In genomic region chr3:3662610-3663009, GRCh38 we compare ENCODE assay signal across 23 cellular contexts.
A peak's percentile ranks its signal among the peaks of the same experiment; 100 is the strongest.
DNase-seq lines count a peak whose midpoint lies in the region; ATAC-seq and TF ChIP-seq lines count a peak whose summit lies in the region.
"Had no signal": no experiment of that assay in that cellular context is flagged by ENCODE, and none has a peak within 500 bp of the region (broad histone marks: within the 10 kb centered on the region; RNA-seq: fewer than 3 reads in every experiment).

No MANE protein-coding gene starts in this region.

- H2AFZ ChIP-seq in GM23338 (no peak overlapping the region), mammary epithelial cell (ENCODE audit: low read depth, low read length) (no peak overlapping the region)

- peak overlapping the region; percentile 34; the same call in 1 of the 2 replicates for H3K4me2 ChIP-seq in GM23338
- H3K4me2 ChIP-seq in mammary epithelial cell (ENCODE audit: insufficient read depth, low read depth, low read length): peak overlapping the region; percentile 27
- H3K4me2 ChIP-seq: A549; BLaER1 treated with 17β-estradiol and CSF1 and Interleukin-3, amounts not matched to agents 10 nM and 100 nM had no signal

- H4K20me1 ChIP-seq in GM23338 (replicated peaks; ENCODE audit: insufficient read depth) (no peaks in the 10 kb centered on the region), mammary epithelial cell (ENCODE audit: insufficient read depth, low read length) (no peaks in the 10 kb centered on the region)
- H4K20me1 ChIP-seq: BLaER1 treated with 17β-estradiol and CSF1 and Interleukin-3, amounts not matched to agents 10 nM and 100 nM had no signal

- H3K36me3 Mint-ChIP-seq in GM23338 (ENCODE audit: low read depth): peaks cover 11% of the 10 kb centered on the region
- H3K36me3 Mint-ChIP-seq: CD14-positive monocyte had no signal

- no peak overlapping the region for H3K9ac ChIP-seq in mammary epithelial cell (ENCODE audit: insufficient read depth, low read length)
- H3K9ac ChIP-seq: BLaER1 treated with 17β-estradiol and CSF1 and Interleukin-3, amounts not matched to agents 10 nM and 100 nM had no signal

- H3K36me3 ChIP-seq in GM23338 (ENCODE audit: insufficient read depth) (peaks cover 3% of the 10 kb centered on the region; the same call in 1 of the 2 replicates), mammary epithelial cell (ENCODE audit: insufficient read depth, low read length) (no peaks in the 10 kb centered on the region), suprapubic skin (no peaks in the 10 kb centered on the region)
- H3K36me3 ChIP-seq: BE2C; BLaER1 treated with 17β-estradiol and CSF1 and Interleukin-3, amounts not matched to agents 10 nM and 100 nM; HAP-1 had no signal

- H3F3A ChIP-seq in GM23338 (replicated peaks; ENCODE audit: low read depth): no peaks in the 10 kb centered on the region

- H3K4me3 ChIP-seq in GM23338 (no peak overlapping the region), mammary epithelial cell (replicated peaks in 1 of 3; ENCODE audit: insufficient read depth in 1 of 3, low read depth in 2 of 3, low read length in 3 of 3) (no peak overlapping the region), suprapubic skin (no peak overlapping the region)
- H3K4me3 ChIP-seq: A549; BLaER1 treated with 17β-estradiol and CSF1 and Interleukin-3, amounts not matched to agents 10 nM and 100 nM; GM12878; HAP-1 had no signal

- no peak overlapping the region for H3K4me3 Mint-ChIP-seq in GM23338
- H3K4me3 Mint-ChIP-seq: CD14-positive monocyte; CD4-positive, alpha-beta T cell; CD8-positive, alpha-beta memory T cell; HFFc6 had no signal

- peaks cover 7% of the 10 kb centered on the region for H3K4me1 ChIP-seq in GM23338 (ENCODE audit: insufficient read depth)
- H3K4me1 ChIP-seq in mammary epithelial cell (ENCODE audit: insufficient read depth, low read length): peaks cover 32% of the 10 kb centered on the region
- no peaks in the 10 kb centered on the region for H3K4me1 ChIP-seq in suprapubic skin
- H3K4me1 ChIP-seq: A549, BE2C, HAP-1 had no signal

- ATAC-seq in GM23338: no peak
- ATAC-seq: A549, GM12878 had no signal

- BruUV-seq in mammary epithelial cell (replicated peaks; lab: Mats Ljungman, UMichigan): no TSS peak

- TF ChIP-seq EP300 in suprapubic skin (IDR thresholded peaks at IDR 0.05): no peak

- DNase-seq in GM23338 (ENCODE audit: low spot score) (no peak), mammary epithelial cell (peak; percentile 41), epithelial cell of prostate (ENCODE audit: low read depth, low spot score) (peak; percentile 33), suprapubic skin (ENCODE audit: low spot score in 2 of 2) (no peak), NCI-H1105 treated with DMSO at 0.1 percent for 48 hours (lab: John Stamatoyannopoulos, UW) (no peak), NCI-H1930 (lab: John Stamatoyannopoulos, UW) (no peak)
- DNase-seq: 8988T; ACHN; AML-193; BE2C; CD4-positive, alpha-beta T cell; CD8-positive, alpha-beta memory T cell; DMS 273 treated with DMSO at 0.1 percent for 48 hours; DMS79; EL; GDM1; GOT3; HFFc6 had no signal

- intact Hi-C loops in mammary epithelial cell (cut with micrococcal nuclease): no loop called here

- H3K27ac ChIP-seq in GM23338 (ENCODE audit: low read depth): no peak overlapping the region
- no peak overlapping the region for H3K27ac ChIP-seq in mammary epithelial cell (ENCODE audit: insufficient read depth, low read depth, low read length)
- H3K27ac ChIP-seq in epithelial cell of prostate: peak overlapping the region; percentile 26
- H3K27ac ChIP-seq in suprapubic skin: no peak overlapping the region
- H3K27ac ChIP-seq: A549; BLaER1 treated with 17β-estradiol and CSF1 and Interleukin-3, amounts not matched to agents 10 nM and 100 nM had no signal

- WGBS in mammary epithelial cell (ENCODE audit: low coverage, missing lambda C conversion rate): 7% methylated on average over 4 of the region's 4 CpGs
- WGBS in suprapubic skin: 61% methylated on average over 4 of the region's 4 CpGs

- CTCF ChIA-PET in mammary epithelial cell (lab: Charles Lee; ENCODE audit: low non-redundant PET): no interaction called here

- H3K27ac Mint-ChIP-seq in GM23338: no peak overlapping the region
- H3K27ac Mint-ChIP-seq: CD4-positive, alpha-beta T cell; CD8-positive, alpha-beta memory T cell; HFFc6 had no signal

- dilution Hi-C loops in mammary epithelial cell (cut with HindIII; ENCODE audit: low sequenced_read_pairs): no loop called here

- no peaks in the 10 kb centered on the region for H3K27me3 Mint-ChIP-seq in GM23338 (ENCODE audit: insufficient read depth, low read depth, poor library complexity)
- H3K27me3 Mint-ChIP-seq: CD8-positive, alpha-beta memory T cell had no signal

- TF ChIP-seq POLR2A in suprapubic skin (IDR thresholded peaks at IDR 0.05): no peak

- H3K9me3 ChIP-seq in mammary epithelial cell (replicated peaks; ENCODE audit: insufficient read depth, low read length): peaks cover 3% of the 10 kb centered on the region
- H3K9me3 ChIP-seq in suprapubic skin: no peaks in the 10 kb centered on the region
- H3K9me3 ChIP-seq: A549, BE2C, HAP-1 had no signal

- H3K4me1 Mint-ChIP-seq in GM23338: peaks cover 3% of the 10 kb centered on the region; the same call in 1 of the 3 replicates

- TF ChIP-seq CTCF in GM23338 (conservative IDR thresholded peaks at IDR 0.05; ENCODE audit: low read depth in 2 of 2): no peak
- TF ChIP-seq CTCF in mammary epithelial cell (conservative IDR thresholded peaks at IDR 0.05 in 1 of 2, IDR thresholded peaks at IDR 0.05 in 1 of 2; ENCODE audit: extremely low read depth in 1 of 2, insufficient read depth in 1 of 2, low read depth in 1 of 2, low read length in 2 of 2): no peak
- no peak for TF ChIP-seq CTCF in suprapubic skin (IDR thresholded peaks at IDR 0.05)

- H3K79me2 ChIP-seq in GM23338 (replicated peaks; ENCODE audit: insufficient read depth) (no peaks in the 10 kb centered on the region), mammary epithelial cell (ENCODE audit: insufficient read depth, low read length) (no peaks in the 10 kb centered on the region)

- no peaks in the 10 kb centered on the region for H3K9me2 ChIP-seq in GM23338 (ENCODE audit: insufficient read depth)

- H3K9me3 Mint-ChIP-seq in GM23338: peaks cover 89% of the 10 kb centered on the region

- no peaks in the 10 kb centered on the region for H3K27me3 ChIP-seq in GM23338 (ENCODE audit: insufficient read depth)
- no peaks in the 10 kb centered on the region for H3K27me3 ChIP-seq in mammary epithelial cell (ENCODE audit: insufficient read depth, low read length)
- no peaks in the 10 kb centered on the region for H3K27me3 ChIP-seq in suprapubic skin
- H3K27me3 ChIP-seq: BE2C; BLaER1 treated with 17β-estradiol and CSF1 and Interleukin-3, amounts not matched to agents 10 nM and 100 nM had no signal

- in situ Hi-C loops in mammary epithelial cell (cut with MboI; ENCODE audit: low sequenced_read_pairs in 2 of 2): no loop called here

TF ChIP-seq in GM23338, 12 proteins besides CTCF, POLR2A, EP300 and RAD21 (continues in another document):
- TF ChIP-seq ZNF114 (CRISPR knock-in tag; IDR thresholded peaks at IDR 0.05): no peak
- no peak for TF ChIP-seq CREB1 (CRISPR knock-in tag; IDR thresholded peaks at IDR 0.05; ENCODE audit: low read depth)
- TF ChIP-seq ETS1 (IDR thresholded peaks at IDR 0.05): no peak
- no peak for TF ChIP-seq EZH2 (IDR thresholded peaks at IDR 0.05; ENCODE audit: low read depth, unreplicated experiment)
- no peak for TF ChIP-seq STAT1 (IDR thresholded peaks at IDR 0.05; ENCODE audit: unreplicated experiment)
- no peak for TF ChIP-seq JUNB (IDR thresholded peaks at IDR 0.05; ENCODE audit: unreplicated experiment)
- no peak for TF ChIP-seq NANOG (IDR thresholded peaks at IDR 0.05; ENCODE audit: borderline replicate concordance)
- no peak for TF ChIP-seq POLR2AphosphoS5 (IDR thresholded peaks at IDR 0.05; ENCODE audit: low read depth)
- TF ChIP-seq EZH2phosphoT487 (IDR thresholded peaks at IDR 0.05; ENCODE audit: unreplicated experiment): no peak

Comparison
In these comparisons a context has a peak if more than half of its experiments do, and no peak if none do; other contexts are left out.
1. DNase-seq: peak in mammary epithelial cell (single experiment) and epithelial cell of prostate (single experiment); none in GM23338 (single experiment), suprapubic skin (0 of 2), NCI-H1105 treated with DMSO at 0.1 percent for 48 hours (single experiment) and NCI-H1930 (0 of 2).